Comparison of ENCODE assay signal across 1 cellular context in the genomic region with DNA sequence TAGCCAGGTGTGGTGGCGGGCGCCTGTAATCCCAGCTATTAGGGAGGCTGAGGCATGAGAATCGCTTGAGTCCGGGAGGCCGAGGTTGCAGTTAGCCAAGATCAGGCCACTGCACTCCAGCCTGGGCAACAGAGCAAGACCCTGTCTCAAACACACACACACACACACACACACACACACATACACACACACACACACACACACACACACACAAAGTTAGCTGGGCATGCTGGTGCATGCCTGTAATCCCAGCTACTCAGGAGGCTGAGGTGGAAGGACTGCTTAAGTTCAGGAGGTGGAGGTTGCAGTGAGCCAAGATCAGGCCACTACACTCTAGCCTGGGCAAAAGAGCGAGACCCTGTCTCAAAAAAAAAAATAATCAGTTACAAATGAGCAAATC.
TF ChIP-seq lines count a peak whose summit lies in the region.
"Not testable (repeated sequence)": the region's sequence is repeated elsewhere in the genome, so short reads cannot be mapped to it uniquely, and the experiment has no call there.

No MANE protein-coding gene starts in this region.

- CTCF ChIA-PET in HEK293 (lab: Yijun Ruan, JAX): interaction anchor here (1.8 kb wide), 1 partner anchor 109 kb away, joined by 6 read pairs; no protein-coding TSS in a partner anchor

- not testable (repeated sequence) for TF ChIP-seq CTCF in HEK293 (tag by site-specific recombination; IDR thresholded peaks at IDR 0.05)

- not testable (repeated sequence) for H3K27ac ChIP-seq in HEK293 (ENCODE audit: extremely low read depth, low read depth, low read length)

- H3K9me3 ChIP-seq in HEK293 (ENCODE audit: control insufficient read depth, insufficient read depth, low read depth, low read length): not testable (repeated sequence)

- not testable (repeated sequence) for H3K4me1 ChIP-seq in HEK293 (ENCODE audit: control insufficient read depth, insufficient read depth, low read length)

- POLR2A ChIA-PET in HEK293 (lab: Yijun Ruan, JAX): not testable (repeated sequence)

- not testable (repeated sequence) for H3K4me3 ChIP-seq in HEK293 (ENCODE audit: low read depth, low read length)

- not testable (repeated sequence) for H3K36me3 ChIP-seq in HEK293 (ENCODE audit: control insufficient read depth in 2 of 2, insufficient read depth in 1 of 2, low read length in 2 of 2)

TF ChIP-seq in HEK293, 187 proteins besides CTCF, POLR2A, EP300 and RAD21:
- TF ChIP-seq, protein P1, sequence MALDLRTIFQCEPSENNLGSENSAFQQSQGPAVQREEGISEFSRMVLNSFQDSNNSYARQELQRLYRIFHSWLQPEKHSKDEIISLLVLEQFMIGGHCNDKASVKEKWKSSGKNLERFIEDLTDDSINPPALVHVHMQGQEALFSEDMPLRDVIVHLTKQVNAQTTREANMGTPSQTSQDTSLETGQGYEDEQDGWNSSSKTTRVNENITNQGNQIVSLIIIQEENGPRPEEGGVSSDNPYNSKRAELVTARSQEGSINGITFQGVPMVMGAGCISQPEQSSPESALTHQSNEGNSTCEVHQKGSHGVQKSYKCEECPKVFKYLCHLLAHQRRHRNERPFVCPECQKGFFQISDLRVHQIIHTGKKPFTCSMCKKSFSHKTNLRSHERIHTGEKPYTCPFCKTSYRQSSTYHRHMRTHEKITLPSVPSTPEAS (tag by site-specific recombination; IDR thresholded peaks at IDR 0.05): peak; percentile 92
- TF ChIP-seq ZNF121 (tag by site-specific recombination; IDR thresholded peaks at IDR 0.05): 0 out of 2 replicates have a peak, but pooled peaks have one; percentile 41
